Comparison of ENCODE assay signal across 17 cellular contexts in genomic region chr4:57214654-57215411, GRCh38.
A peak's percentile ranks its signal among the peaks of the same experiment; 100 is the strongest.
DNase-seq lines count a peak whose midpoint lies in the region; TF ChIP-seq lines count a peak whose summit lies in the region.
"Had no signal": no experiment of that assay in that cellular context is flagged by ENCODE, and none has a peak within 500 bp of the region (broad histone marks: within the 10 kb centered on the region; RNA-seq: fewer than 3 reads in every experiment).

No MANE protein-coding gene starts in this region.

- DNase-seq in HL-60 (ENCODE audit: low read depth in 1 of 2, low spot score in 1 of 2), result peak in 1 of 2 experiments; percentile 76
- peak; percentile 51 to 59 for DNase-seq in NOMO-1 (lab: John Stamatoyannopoulos, UW; ENCODE audit: unreplicated experiment in 2 of 2)
- DNase-seq in SKM-1 treated with dmso at 0.1 percent for 144 hours (lab: John Stamatoyannopoulos, UW; ENCODE audit: unreplicated experiment), result peak; percentile 34
- DNase-seq in myocyte (ENCODE audit: low read depth), result peak; percentile 93
- DNase-seq in NCI-H1092 treated with DMSO at 0.1 percent for 48 hours (lab: John Stamatoyannopoulos, UW), result no peak
- no peak for DNase-seq in NCI-H1436 (lab: John Stamatoyannopoulos, UW)
- no peak for DNase-seq in substantia nigra (lab: John Stamatoyannopoulos, UW)
- DNase-seq in GM19240 (ENCODE audit: insufficient read length, low spot score), result no peak
- DNase-seq: COR-L47, DMS53, NCI-H1417 treated with DMSO at 0.1 percent for 48 hours, NCI-H2029 treated with DMSO at 0.1 percent for 48 hours, NCI-H510A treated with DMSO at 0.1 percent for 48 hours, PC-9 had no signal

- no peaks in the 10 kb centered on the region for H3K27me3 ChIP-seq in HL-60 (ENCODE audit: insufficient read depth, poor library complexity, severe bottlenecking)

- H3K4me3 ChIP-seq in HL-60 (replicated peaks; ENCODE audit: insufficient read depth, low read length), result no peak overlapping the region
- H3K4me3 ChIP-seq: GM12878, GM23338, PC-9 had no signal

- H3K27ac ChIP-seq in HL-60 (replicated peaks), result peak overlapping the region; percentile 22
- H3K27ac ChIP-seq in substantia nigra (ENCODE audit: low read depth, low read length, poor library complexity, severe bottlenecking), result no peak overlapping the region
- H3K27ac ChIP-seq: C4-2B, PC-9 had no signal

- TF ChIP-seq CTCF in HL-60 (IDR thresholded peaks at IDR 0.05; ENCODE audit: insufficient read depth, low read length), result no peak

Comparison
In these comparisons a context has a peak if more than half of its experiments do, and no peak if none do; other contexts are left out.
1. DNase-seq: peak in NOMO-1 (2 of 2), SKM-1 treated with dmso at 0.1 percent for 144 hours (single experiment) and myocyte (single experiment); none in NCI-H1092 treated with DMSO at 0.1 percent for 48 hours (single experiment), NCI-H1436 (single experiment), substantia nigra (0 of 49) and GM19240 (single experiment).